Comparison of ENCODE assay signal across 9 cellular contexts in genomic region chr20:49245921-49246740, GRCh38. TPM values are rescaled to one million over a fixed set of nuclear protein-coding genes. Genes with fewer than 3 reads are reported as not detected.
DNase-seq lines count a peak whose midpoint lies in the region; ATAC-seq, FAIRE-seq and TF ChIP-seq lines count a peak whose summit lies in the region.
"Had no signal": no experiment of that assay in that cellular context is flagged by ENCODE, and none has a peak within 500 bp of the region (broad histone marks: within the 10 kb centered on the region; RNA-seq: fewer than 3 reads in every experiment).

No MANE protein-coding gene starts in this region.

- intact Hi-C loops in activated CD4-positive, alpha-beta T cell treated with anti-CD3 and anti-CD28 coated beads, Interleukin-2, amount 10 ng/mL, durations not matched to agents 24 days and 14 days (cut with micrococcal nuclease) = no loop called here

- no peak overlapping the region for H2BK15ac ChIP-seq in H1 (ENCODE audit: low read length)

- H3F3A ChIP-seq in SK-N-SH (replicated peaks; ENCODE audit: insufficient read depth) = peaks cover 34% of the 10 kb centered on the region

- H3K14ac ChIP-seq in H1 (ENCODE audit: insufficient read length) = no peak overlapping the region

- no peak for FAIRE-seq in H1 (lab: Jason Lieb, UNC)

- no peak overlapping the region for H2BK12ac ChIP-seq in H1 (ENCODE audit: low read depth, low read length)

- H3K4me3 ChIP-seq in Jurkat, Clone E6-1 (ENCODE audit: low read length) = no peak overlapping the region
- H3K4me3 ChIP-seq in SK-N-SH (ENCODE audit: low read depth in 2 of 2, low read length in 1 of 2) (no peak overlapping the region; a peak in 1 of 4 replicates), H1 (ENCODE audit: extremely low read depth in 1 of 4, insufficient read depth in 2 of 4, low read depth in 3 of 4, low read length in 4 of 4) (no peak overlapping the region)

- peaks cover 61 to 79% of the 10 kb centered on the region in 2 experiments for H3K36me3 ChIP-seq in SK-N-SH (replicated peaks in 1 of 2; ENCODE audit: control insufficient read depth in 1 of 2, insufficient read depth in 2 of 2, low read length in 1 of 2)
- peaks cover 26 to 79% (median 57%) of the 10 kb centered on the region in 4 experiments for H3K36me3 ChIP-seq in H1 (ENCODE audit: control insufficient read depth in 2 of 4, insufficient read depth in 4 of 4, low read length in 3 of 4)

- WGBS in SK-N-SH (ENCODE audit: low lambda C conversion rate) = 50% methylated on average over 3 of the region's 3 CpGs
- 83% methylated on average over 3 of the region's 3 CpGs; no CpG with 5 or more reads in 1 of the 2 experiments for WGBS in H1 (ENCODE audit: extremely low coverage in 1 of 2, insufficient coverage in 1 of 2, insufficient read length in 1 of 2, insufficient replicate concordance in 2 of 2, low coverage in 1 of 2, low lambda C conversion rate in 2 of 2, missing lambda C conversion rate in 1 of 2), 2 experiments

- no peaks in the 10 kb centered on the region for H3K9me2 ChIP-seq in SK-N-SH

- no peak overlapping the region for H3K56ac ChIP-seq in H1 (replicated peaks; ENCODE audit: insufficient read length, low read depth, low read length)

- no peaks in the 10 kb centered on the region for H3K9me3 Mint-ChIP-seq in activated CD4-positive, alpha-beta T cell treated with anti-CD3 and anti-CD28 coated beads, Interleukin-2, amount 10 ng/mL, durations not matched to agents 24 days and 14 days
- H3K9me3 Mint-ChIP-seq in mesothelial cell of epicardium = no peaks in the 10 kb centered on the region

- H3K27ac ChIP-seq in SK-N-SH (ENCODE audit: low read depth in 2 of 2, low read length in 1 of 2) (peak overlapping the region in 1 of 2 experiments; percentile 22; a peak in 2 of 4 replicates), H1 (ENCODE audit: low read depth, low read length) (0 out of 2 replicates have a peak overlapping the region, but pooled peaks have one; percentile 2)
- H3K27ac ChIP-seq: epithelial cell of prostate had no signal

- H3K4ac ChIP-seq in H1 (replicated peaks; ENCODE audit: insufficient read length, low read depth, low read length) = no peak overlapping the region

- no peak overlapping the region for H2AK5ac ChIP-seq in H1 (ENCODE audit: low read depth, low read length)

- no peak overlapping the region for H4K91ac ChIP-seq in H1 (replicated peaks; ENCODE audit: insufficient read length, low read length)

- no peak overlapping the region for H2AFZ ChIP-seq in SK-N-SH (ENCODE audit: low read depth)
- H2AFZ ChIP-seq in H1 (ENCODE audit: low read length) = no peak overlapping the region

- H3K4me1 ChIP-seq in SK-N-SH (ENCODE audit: control insufficient read depth in 1 of 2, insufficient read depth in 2 of 2, low read depth in 1 of 2, low read length in 1 of 2) (no peaks in the 10 kb centered on the region; a peak in 1 of 4 replicates), H1 (replicated peaks in 1 of 4; ENCODE audit: control insufficient read depth in 3 of 4, insufficient read depth in 4 of 4, low read length in 3 of 4) (no peaks in the 10 kb centered on the region)

- TF ChIP-seq RAD21 in SK-N-SH (IDR thresholded peaks at IDR 0.05; ENCODE audit: low read length) (peak; percentile 71), H1 (IDR thresholded peaks at IDR 0.05 in 1 of 2, conservative IDR thresholded peaks at IDR 0.05 in 1 of 2; ENCODE audit: low read depth in 2 of 2, low read length in 2 of 2) (peak; percentile 43 to 61)

- H3K27me3 ChIP-seq in SK-N-SH (ENCODE audit: insufficient read depth) (no peaks in the 10 kb centered on the region), H1 (replicated peaks in 1 of 4; ENCODE audit: control insufficient read depth in 3 of 4, extremely low read depth in 1 of 4, insufficient read depth in 3 of 4, low read length in 3 of 4) (no peaks in the 10 kb centered on the region)

- H3K23ac ChIP-seq in H1 (ENCODE audit: insufficient read length) = no peak overlapping the region

- CTCF ChIA-PET in SK-N-SH (lab: Yijun Ruan, JAX) (interaction anchor here (0.6 to 3.6 kb wide), 26 partner anchors 8 to 319 kb away, joined by 3 to 22 read pairs (median 4); no protein-coding TSS in a partner anchor), H1 (lab: Charles Lee; ENCODE audit: partially characterized antibody) (interaction anchor here (0.5 to 6.7 kb wide), 44 partner anchors 8 to 1418 kb away, joined by 3 to 41 read pairs (median 4); partner anchors contain the start of genes DDX27 and ZNFX1)

- H2BK5ac ChIP-seq in H1 (ENCODE audit: low read depth, low read length) = no peak overlapping the region

- TF ChIP-seq EP300 in SK-N-SH (IDR thresholded peaks at IDR 0.05; ENCODE audit: borderline replicate concordance in 1 of 2, low read depth in 1 of 2, low read length in 1 of 2) (no peak), H1 (IDR thresholded peaks at IDR 0.05; ENCODE audit: borderline replicate concordance in 1 of 2, low read depth in 2 of 2, low read length in 2 of 2) (no peak)

- TF ChIP-seq CTCF in SK-N-SH (IDR thresholded peaks at IDR 0.05) = peak; percentile 79
- TF ChIP-seq CTCF in H1 (IDR thresholded peaks at IDR 0.05; ENCODE audit: control extremely low read depth in 1 of 3, insufficient read depth in 1 of 3, low read depth in 1 of 3, low read length in 3 of 3) = peak; percentile 4 to 76 (median 64)
- TF ChIP-seq CTCF in mesothelial cell of epicardium (IDR thresholded peaks at IDR 0.05; ENCODE audit: unreplicated experiment) = peak; percentile 21

- no peak overlapping the region for H3K18ac ChIP-seq in H1 (ENCODE audit: extremely low read depth, low read length)

- H3K9ac ChIP-seq in SK-N-SH (no peak overlapping the region), H1 (replicated peaks in 1 of 4; ENCODE audit: extremely low read depth in 1 of 4, low read depth in 3 of 4, low read length in 3 of 4) (no peak overlapping the region)

- H3K36me3 Mint-ChIP-seq in activated CD4-positive, alpha-beta T cell treated with anti-CD3 and anti-CD28 coated beads, Interleukin-2, amount 10 ng/mL, durations not matched to agents 24 days and 14 days (ENCODE audit: low read depth) = peaks cover 71% of the 10 kb centered on the region
- peaks cover 30% of the 10 kb centered on the region for H3K36me3 Mint-ChIP-seq in mesothelial cell of epicardium

- H3K4me2 ChIP-seq in SK-N-SH (no peak overlapping the region), H1 (ENCODE audit: insufficient read depth in 1 of 2, low read depth in 2 of 2, low read length in 2 of 2) (no peak overlapping the region)

- peaks cover 19% of the 10 kb centered on the region for H4K20me1 ChIP-seq in SK-N-SH (ENCODE audit: insufficient read depth)
- peaks cover 4 to 8% of the 10 kb centered on the region in 2 experiments for H4K20me1 ChIP-seq in H1 (replicated peaks in 1 of 2; ENCODE audit: control insufficient read depth in 1 of 2, insufficient read depth in 2 of 2, low read length in 2 of 2)

- ATAC-seq in HG02973 (IDR thresholded peaks at IDR 0.05; ENCODE audit: unreplicated experiment) (no peak), HG03139 (IDR thresholded peaks at IDR 0.05; ENCODE audit: unreplicated experiment) (no peak)

- H3K27ac Mint-ChIP-seq in activated CD4-positive, alpha-beta T cell treated with anti-CD3 and anti-CD28 coated beads, Interleukin-2, amount 10 ng/mL, durations not matched to agents 24 days and 14 days = peak overlapping the region; percentile 5
- H3K27ac Mint-ChIP-seq in mesothelial cell of epicardium = peak overlapping the region; percentile 27

- H2BK120ac ChIP-seq in H1 (replicated peaks; ENCODE audit: low read depth, low read length) = no peak overlapping the region

- no peak overlapping the region for H3K4me3 Mint-ChIP-seq in activated CD4-positive, alpha-beta T cell treated with anti-CD3 and anti-CD28 coated beads, Interleukin-2, amount 10 ng/mL, durations not matched to agents 24 days and 14 days
- H3K4me3 Mint-ChIP-seq in mesothelial cell of epicardium = no peak overlapping the region

- peaks cover 9% of the 10 kb centered on the region for H3K4me1 Mint-ChIP-seq in activated CD4-positive, alpha-beta T cell treated with anti-CD3 and anti-CD28 coated beads, Interleukin-2, amount 10 ng/mL, durations not matched to agents 24 days and 14 days
- H3K4me1 Mint-ChIP-seq in mesothelial cell of epicardium = no peaks in the 10 kb centered on the region

- no peak overlapping the region for H4K8ac ChIP-seq in H1 (ENCODE audit: extremely low read depth, insufficient read depth, low read length)

- no peaks in the 10 kb centered on the region for H3K23me2 ChIP-seq in H1 (ENCODE audit: low read depth, low read length)

- POLR2A ChIA-PET in SK-N-SH (lab: Yijun Ruan, JAX) (interaction anchor here (1.0 to 1.2 kb wide), 3 partner anchors 9 to 32 kb away, joined by 3 to 4 read pairs (median 3); partner anchors contain the start of gene ZNFX1), H1 (lab: Charles Lee; ENCODE audit: partially characterized antibody) (interaction anchor here (0.7 to 6.0 kb wide), 19 partner anchors 9 to 246 kb away, joined by 3 to 54 read pairs (median 4); partner anchors contain the start of genes CSE1L, DDX27 and ZNFX1)

- no peak overlapping the region for H2BK20ac ChIP-seq in H1 (ENCODE audit: low read length)

- DNase-seq in activated CD4-positive, alpha-beta T cell treated with anti-CD3 and anti-CD28 coated beads, Interleukin-2, amount 10 ng/mL, durations not matched to agents 24 days and 14 days = peak; percentile 71
- no peak for DNase-seq in activated CD4-positive, alpha-beta T cell treated with anti-CD3 and anti-CD28 coated beads, Interleukin-2, amount 50 U/mL, for 4 hours
- DNase-seq in Jurkat, Clone E6-1 (ENCODE audit: low read depth, low spot score) = peak; percentile 25
- DNase-seq in SK-N-SH (peak; percentile 68), H1 (ENCODE audit: low read depth in 1 of 2, low spot score in 2 of 2) (no peak), mesothelial cell of epicardium (ENCODE audit: low spot score in 2 of 2, unreplicated experiment in 2 of 2) (no peak)

- no peaks in the 10 kb centered on the region for H3K79me1 ChIP-seq in H1 (ENCODE audit: low read depth, low read length)

- H3K79me2 ChIP-seq in SK-N-SH (ENCODE audit: insufficient read depth) (no peaks in the 10 kb centered on the region), H1 (ENCODE audit: control insufficient read depth in 1 of 2, insufficient read depth in 2 of 2, low read length in 2 of 2) (no peaks in the 10 kb centered on the region)

- H3K9me3 ChIP-seq in SK-N-SH (no peaks in the 10 kb centered on the region), H1 (ENCODE audit: insufficient read depth in 2 of 2, low read depth in 1 of 2, low read length in 1 of 2) (no peaks in the 10 kb centered on the region)

- no peak overlapping the region for H4K5ac ChIP-seq in H1 (ENCODE audit: insufficient read length, low read depth, low read length)

- peak; percentile 3 to 10; a peak in 1 of 3 replicates for TF ChIP-seq POLR2A in H1 (IDR thresholded peaks at IDR 0.05; ENCODE audit: control extremely low read depth in 1 of 2, low read depth in 2 of 2, low read length in 2 of 2)

- H3K27me3 Mint-ChIP-seq in activated CD4-positive, alpha-beta T cell treated with anti-CD3 and anti-CD28 coated beads, Interleukin-2, amount 10 ng/mL, durations not matched to agents 24 days and 14 days = no peaks in the 10 kb centered on the region
- no peaks in the 10 kb centered on the region for H3K27me3 Mint-ChIP-seq in mesothelial cell of epicardium (ENCODE audit: low read depth)

RNA-seq across cellular contexts. Expression of gene DDX27, which starts 26.9 kb away (rescaled TPM):
- total RNA-seq in activated CD4-positive, alpha-beta T cell treated with anti-CD3 and anti-CD28 coated beads, Interleukin-2, amount 10 ng/mL, durations not matched to agents 24 days and 14 days = 56.5 and 56.9 TPM in 2 replicates
- 73.8 TPM for polyA plus RNA-seq in Jurkat, Clone E6-1 (2012; ENCODE audit: insufficient read depth, insufficient read length)
- polyA plus RNA-seq in SK-N-SH (2012; rRNA removed) (51.9 and 52.4 TPM in 2 replicates), H1 (2011; rRNA removed) (42.7 and 86.3 TPM in 2 replicates)
- polyA plus RNA-seq in SK-N-SH (2012; cell fraction: cytosol; rRNA removed) = 41.9 and 42.7 TPM in 2 replicates
- polyA plus RNA-seq in SK-N-SH (2012; cell fraction: nucleus; rRNA removed) = 69.0 and 76.6 TPM in 2 replicates
- 49.3 and 51.0 TPM in 2 replicates for total RNA-seq in H1 (2021; fragmentation: NEBNext Ultra II Directional; extraction: Animal tissue kit (Norgen Biotek cat#: 25700))
- polyA plus RNA-seq in H1 (2011; cell fraction: cytosol; rRNA removed) = 53.3 TPM
- 69.1 TPM for polyA plus RNA-seq in H1 (2011; cell fraction: nucleus; rRNA removed)
- 49.3 to 58.1 TPM (median 52.1 TPM) in 4 replicates for polyA plus RNA-seq in H1 (2012, experiment 1 of 2)
- polyA plus RNA-seq in H1 (2012, experiment 2 of 2) = 11.9 TPM
- 54.3 TPM for polyA plus RNA-seq in H1 (2013, experiment 1 of 2)
- polyA plus RNA-seq in H1 (2013, experiment 2 of 2) = 52.4 TPM
- polyA minus RNA-seq in H1 (2011; rRNA and poly(A)+ RNA removed) = 31.4 and 37.4 TPM in 2 replicates
- polyA minus RNA-seq in H1 (2011; cell fraction: cytosol; rRNA and poly(A)+ RNA removed) = 28.9 TPM
- polyA minus RNA-seq in H1 (2011; cell fraction: nucleus; rRNA and poly(A)+ RNA removed) = 30.0 TPM
- total RNA-seq in mesothelial cell of epicardium = 37.9 to 40.2 TPM (median 38.0 TPM) in 3 replicates

RNA-seq across cellular contexts. Expression of gene ZNFX1, which starts 31.7 kb away (rescaled TPM):
- total RNA-seq in activated CD4-positive, alpha-beta T cell treated with anti-CD3 and anti-CD28 coated beads, Interleukin-2, amount 10 ng/mL, durations not matched to agents 24 days and 14 days = 61.2 and 61.5 TPM in 2 replicates
- 12.4 TPM for polyA plus RNA-seq in Jurkat, Clone E6-1 (2012; ENCODE audit: insufficient read depth, insufficient read length)
- polyA plus RNA-seq in SK-N-SH (2012; rRNA removed) (3.9 and 4.6 TPM in 2 replicates), H1 (2011; rRNA removed) (3.1 and 3.4 TPM in 2 replicates)
- polyA plus RNA-seq in SK-N-SH (2012; cell fraction: cytosol; rRNA removed) = 4.5 and 4.7 TPM in 2 replicates
- 8.1 and 9.0 TPM in 2 replicates for polyA plus RNA-seq in SK-N-SH (2012; cell fraction: nucleus; rRNA removed)
- 11.3 and 13.0 TPM in 2 replicates for total RNA-seq in H1 (2021; fragmentation: NEBNext Ultra II Directional; extraction: Animal tissue kit (Norgen Biotek cat#: 25700))
- 3.0 TPM for polyA plus RNA-seq in H1 (2011; cell fraction: cytosol; rRNA removed)
- polyA plus RNA-seq in H1 (2011; cell fraction: nucleus; rRNA removed) = 4.0 TPM
- 6.4 to 8.0 TPM (median 7.3 TPM) in 4 replicates for polyA plus RNA-seq in H1 (2012, experiment 1 of 2)
- 1.5 TPM for polyA plus RNA-seq in H1 (2012, experiment 2 of 2)
- polyA plus RNA-seq in H1 (2013, experiment 1 of 2) = 5.6 TPM
- 5.2 TPM for polyA plus RNA-seq in H1 (2013, experiment 2 of 2)
- polyA minus RNA-seq in H1 (2011; rRNA and poly(A)+ RNA removed) = 9.0 and 12.8 TPM in 2 replicates
- 5.4 TPM for polyA minus RNA-seq in H1 (2011; cell fraction: cytosol; rRNA and poly(A)+ RNA removed)
- polyA minus RNA-seq in H1 (2011; cell fraction: nucleus; rRNA and poly(A)+ RNA removed) = 7.1 TPM
- 15.5 to 16.8 TPM (median 15.9 TPM) in 3 replicates for total RNA-seq in mesothelial cell of epicardium

RNA-seq across cellular contexts. Expression of gene STAU1, which starts 58.0 kb away (rescaled TPM):
- total RNA-seq in activated CD4-positive, alpha-beta T cell treated with anti-CD3 and anti-CD28 coated beads, Interleukin-2, amount 10 ng/mL, durations not matched to agents 24 days and 14 days = 73.5 and 73.7 TPM in 2 replicates
- 46.0 TPM for polyA plus RNA-seq in Jurkat, Clone E6-1 (2012; ENCODE audit: insufficient read depth, insufficient read length)
- polyA plus RNA-seq in SK-N-SH (2012; rRNA removed) (45.2 and 48.2 TPM in 2 replicates), H1 (2011; rRNA removed) (37.5 and 41.4 TPM in 2 replicates)
- polyA plus RNA-seq in SK-N-SH (2012; cell fraction: cytosol; rRNA removed) = 53.4 and 58.2 TPM in 2 replicates
- polyA plus RNA-seq in SK-N-SH (2012; cell fraction: nucleus; rRNA removed) = 28.8 and 37.1 TPM in 2 replicates
- total RNA-seq in H1 (2021; fragmentation: NEBNext Ultra II Directional; extraction: Animal tissue kit (Norgen Biotek cat#: 25700)) = 107 and 111 TPM in 2 replicates
- 44.3 TPM for polyA plus RNA-seq in H1 (2011; cell fraction: cytosol; rRNA removed)
- polyA plus RNA-seq in H1 (2011; cell fraction: nucleus; rRNA removed) = 33.0 TPM
- polyA plus RNA-seq in H1 (2012, experiment 1 of 2) = 59.7 to 74.0 TPM (median 69.1 TPM) in 4 replicates
- 43.0 TPM for polyA plus RNA-seq in H1 (2012, experiment 2 of 2)
- polyA plus RNA-seq in H1 (2013, experiment 1 of 2) = 71.6 TPM
- 73.4 TPM for polyA plus RNA-seq in H1 (2013, experiment 2 of 2)
- polyA minus RNA-seq in H1 (2011; rRNA and poly(A)+ RNA removed) = 42.8 and 44.9 TPM in 2 replicates
- polyA minus RNA-seq in H1 (2011; cell fraction: cytosol; rRNA and poly(A)+ RNA removed) = 44.7 TPM
- polyA minus RNA-seq in H1 (2011; cell fraction: nucleus; rRNA and poly(A)+ RNA removed) = 35.6 TPM
- total RNA-seq in mesothelial cell of epicardium = 70.8 to 72.8 TPM (median 71.4 TPM) in 3 replicates

Comparison
In these comparisons a context has a peak if more than half of its experiments do, and no peak if none do; other contexts are left out.
1. DNase-seq: peak in activated CD4-positive, alpha-beta T cell treated with anti-CD3 and anti-CD28 coated beads, Interleukin-2, amount 10 ng/mL, durations not matched to agents 24 days and 14 days (single experiment), Jurkat, Clone E6-1 (single experiment) and SK-N-SH (single experiment); none in activated CD4-positive, alpha-beta T cell treated with anti-CD3 and anti-CD28 coated beads, Interleukin-2, amount 50 U/mL, for 4 hours (0 of 2), H1 (0 of 2) and mesothelial cell of epicardium (0 of 2).
2. CTCF ChIP-seq: peak in every context shown above with its lines; median percentile 79 in SK-N-SH; 64 in H1; 21 in mesothelial cell of epicardium.